Comparison of ENCODE assay signal across 32 cellular contexts in genomic region chr22:32870474-32870873, GRCh38.
"Had no signal": no experiment of that assay in that cellular context is flagged by ENCODE, and none has a peak within 500 bp of the region (broad histone marks: within the 10 kb centered on the region; RNA-seq: fewer than 3 reads in every experiment).

No MANE protein-coding gene starts in this region.

- H3K27ac ChIP-seq: adrenal gland, ascending aorta, body of pancreas, brain microvascular endothelial cell, breast epithelium, cardiac muscle cell had no signal

- H3K4me3 ChIP-seq: adrenal gland, ascending aorta, body of pancreas, breast epithelium, cardiac muscle cell had no signal

- H3K4me1 ChIP-seq: adrenal gland, ascending aorta, body of pancreas, breast epithelium had no signal

- ATAC-seq: activated naive CD4-positive, alpha-beta T cell treated with anti-CD3 and anti-CD28 coated beads, Interleukin-2, amount 50 U/mL, for 72 hours; activated naive CD8-positive, alpha-beta T cell treated with anti-CD3 and anti-CD28 coated beads, Interleukin-2, amount 50 U/mL, for 24 hours; activated T-cell treated with anti-CD3 and anti-CD28 coated beads, Interleukin-2, amount 50 U/mL, for 4 hours; activated T-cell treated with anti-CD3 and anti-CD28 coated beads, Interleukin-2, amount 50 U/mL, for 72 hours; activated T-helper 17 cell treated with anti-CD3 and anti-CD28 coated beads, Interleukin-2, amount 50 U/mL, for 72 hours; body of pancreas had no signal

- H3K27me3 ChIP-seq: adrenal gland, ascending aorta, body of pancreas, brain microvascular endothelial cell, breast epithelium, cardiac muscle cell had no signal

- H3K36me3 ChIP-seq: adrenal gland, ascending aorta, brain microvascular endothelial cell, breast epithelium, cardiac muscle cell had no signal

- FAIRE-seq: astrocyte, bronchial epithelial cell had no signal

- H3K9me3 ChIP-seq: adrenal gland, ascending aorta, body of pancreas, breast epithelium had no signal

- DNase-seq: activated effector memory CD4-positive, alpha-beta T cell treated with anti-CD3 and anti-CD28 coated beads, Interleukin-2, amount 50 U/mL, for 16 hours; activated effector memory CD4-positive, alpha-beta T cell treated with Interleukin-2 at 50 U/mL for 16 hours; activated gamma-delta T cell; activated gamma-delta T cell treated with Interleukin-2 at 50 U/mL for 16 hours; activated naive CD4-positive, alpha-beta T cell; activated naive CD4-positive, alpha-beta T cell treated with anti-CD3 and anti-CD28 coated beads for 36 hours; activated naive CD4-positive, alpha-beta T cell treated with anti-CD3 and anti-CD28 coated beads, Interleukin-2, amount 10 ng/mL, durations not matched to agents 7 days and 5 days; activated naive CD4-positive, alpha-beta T cell treated with anti-CD3 and anti-CD28 coated beads, Interleukin-2, amount 50 U/mL, for 16 hours; activated naive CD4-positive, alpha-beta T cell treated with Interleukin-2 at 50 U/mL for 16 hours; activated naive CD8-positive, alpha-beta T cell treated with anti-CD3 and anti-CD28 coated beads for 36 hours; activated naive CD8-positive, alpha-beta T cell treated with anti-CD3 and anti-CD28 coated beads, Interleukin-2, amount 10 ng/mL, durations not matched to agents 7 days and 5 days; activated naive CD8-positive, alpha-beta T cell treated with anti-CD3 and anti-CD28 coated beads, Interleukin-2, amount 50 U/mL, for 24 hours; activated T-cell treated with anti-CD3 and anti-CD28 coated beads, Interleukin-2, amount 50 U/mL, for 4 hours; activated T-cell treated with anti-CD3 and anti-CD28 coated beads, Interleukin-2, amount 50 U/mL, for 48 hours; activated T-cell treated with anti-CD3 and anti-CD28 coated beads, Interleukin-2, amount 50 U/mL, for 72 hours; amniotic stem cell; amygdala; anterior cingulate cortex; aorta; body of pancreas; brain microvascular endothelial cell; caudate nucleus; central memory CD4-positive, alpha-beta T cell; cerebellar nuclear complex had no signal
